In genomic region chr1:42319871-42320484, GRCh38 we compare ENCODE assay signal across 11 cellular contexts. TPM values are rescaled to one million over a fixed set of nuclear protein-coding genes. Genes with fewer than 3 reads are reported as not detected.
DNase-seq lines count a peak whose midpoint lies in the region; ATAC-seq and TF ChIP-seq lines count a peak whose summit lies in the region.
"Had no signal": no experiment of that assay in that cellular context is flagged by ENCODE, and none has a peak within 500 bp of the region (broad histone marks: within the 10 kb centered on the region; RNA-seq: fewer than 3 reads in every experiment).

No MANE protein-coding gene starts in this region.

- DNase-seq in MCF 10A (ENCODE audit: unreplicated experiment) (no peak), mammary epithelial cell (no peak), immature natural killer cell (peak; percentile 31 to 46 (median 39)), upper lobe of right lung (no peak), nucleus accumbens (lab: John Stamatoyannopoulos, UW) (no peak), GM20000 (ENCODE audit: low spot score) (no peak), NCI-H82 (lab: John Stamatoyannopoulos, UW) (no peak)
- peak; percentile 7 for DNase-seq in activated gamma-delta T cell treated with anti-CD3 and anti-CD28 coated beads, Interleukin-2, amount 50 U/mL, for 16 hours (ENCODE audit: low read depth)
- DNase-seq: right lobe of liver had no signal

- no peak for ATAC-seq in upper lobe of right lung

- WGBS in mammary epithelial cell (ENCODE audit: low coverage, missing lambda C conversion rate) = 85% methylated on average over 6 of the region's 6 CpGs

- dilution Hi-C loops in mammary epithelial cell (cut with HindIII; ENCODE audit: low sequenced_read_pairs) = no loop called here

- no peak overlapping the region for H3K9ac ChIP-seq in mammary epithelial cell (ENCODE audit: insufficient read depth, low read length)

- H3K9me3 Mint-ChIP-seq in MCF 10A (ENCODE audit: unreplicated experiment) (no peaks in the 10 kb centered on the region), immature natural killer cell (no peaks in the 10 kb centered on the region)

- H3K27me3 Mint-ChIP-seq in MCF 10A (ENCODE audit: insufficient read depth, unreplicated experiment) (no peaks in the 10 kb centered on the region), immature natural killer cell (ENCODE audit: low read depth in 3 of 3) (peaks cover 0 to 6% (median 0%) of the 10 kb centered on the region in 3 donors)

- peaks cover 2% of the 10 kb centered on the region for H4K20me1 ChIP-seq in mammary epithelial cell (ENCODE audit: insufficient read depth, low read length)

- intact Hi-C loops in MCF 10A (cut with micrococcal nuclease) (no loop called here), mammary epithelial cell (cut with micrococcal nuclease) (no loop called here), upper lobe of right lung (cut with DNase I) (no loop called here)

- H3K27ac ChIP-seq in mammary epithelial cell (ENCODE audit: insufficient read depth, low read depth, low read length) (no peak overlapping the region), upper lobe of right lung (peak overlapping the region; percentile 26)
- H3K27ac ChIP-seq: HL-60, right lobe of liver, vagina had no signal

- no peak for TF ChIP-seq CTCF in MCF 10A (IDR thresholded peaks at IDR 0.05; ENCODE audit: unreplicated experiment)
- TF ChIP-seq CTCF in mammary epithelial cell (conservative IDR thresholded peaks at IDR 0.05 in 1 of 2, IDR thresholded peaks at IDR 0.05 in 1 of 2; ENCODE audit: extremely low read depth in 1 of 2, insufficient read depth in 1 of 2, low read depth in 1 of 2, low read length in 2 of 2) = no peak
- TF ChIP-seq CTCF in upper lobe of right lung (IDR thresholded peaks at IDR 0.05) = no peak
- no peak for TF ChIP-seq CTCF in GM20000 (IDR thresholded peaks at IDR 0.05; ENCODE audit: extremely low read depth, missing control alignments)

- no peak overlapping the region for H3K4me2 ChIP-seq in mammary epithelial cell (ENCODE audit: insufficient read depth, low read depth, low read length)

- H3K36me3 Mint-ChIP-seq in MCF 10A (ENCODE audit: insufficient read depth, unreplicated experiment) (no peaks in the 10 kb centered on the region), immature natural killer cell (peaks cover 0 to 3% (median 0%) of the 10 kb centered on the region in 3 donors)

- BruUV-seq in MCF 10A (replicated peaks; lab: Mats Ljungman, UMichigan) = no TSS peak
- no TSS peak for BruUV-seq in mammary epithelial cell (replicated peaks; lab: Mats Ljungman, UMichigan)

- H3K36me3 ChIP-seq in mammary epithelial cell (ENCODE audit: insufficient read depth, low read length) = no peaks in the 10 kb centered on the region
- H3K36me3 ChIP-seq in upper lobe of right lung = no peaks in the 10 kb centered on the region
- H3K36me3 ChIP-seq: right lobe of liver, vagina had no signal

- H3K4me1 ChIP-seq in mammary epithelial cell (ENCODE audit: insufficient read depth, low read length) = peaks cover 25% of the 10 kb centered on the region
- peaks cover 47% of the 10 kb centered on the region for H3K4me1 ChIP-seq in upper lobe of right lung

- POLR2A ChIA-PET in MCF 10A (lab: Yijun Ruan, JAX) = interaction anchor here (1.0 to 2.3 kb wide), 3 partner anchors 9 to 311 kb away, joined by 3 to 14 read pairs (median 4); no protein-coding TSS in a partner anchor

- H3K4me1 Mint-ChIP-seq in MCF 10A (ENCODE audit: insufficient read depth, unreplicated experiment) (peaks cover 64% of the 10 kb centered on the region), immature natural killer cell (peaks cover 75 to 94% of the 10 kb centered on the region in 2 donors)

- H3K27ac Mint-ChIP-seq in MCF 10A (ENCODE audit: low read depth, unreplicated experiment) (peak overlapping the region; percentile 63), immature natural killer cell (peak overlapping the region; percentile 85 to 92 (median 92))

- H3K27me3 ChIP-seq in mammary epithelial cell (ENCODE audit: insufficient read depth, low read length) (no peaks in the 10 kb centered on the region), upper lobe of right lung (no peaks in the 10 kb centered on the region)
- H3K27me3 ChIP-seq: right lobe of liver, vagina had no signal

- peaks cover 95% of the 10 kb centered on the region for H3K79me2 ChIP-seq in mammary epithelial cell (ENCODE audit: insufficient read depth, low read length)

- CTCF ChIA-PET in MCF 10A (lab: Yijun Ruan, JAX) = interaction anchor here (0.6 to 2.1 kb wide), 2 partner anchors 146 to 173 kb away, joined by 3 to 6 read pairs; no protein-coding TSS in a partner anchor
- CTCF ChIA-PET in mammary epithelial cell (lab: Charles Lee; ENCODE audit: low non-redundant PET) = no interaction called here

- in situ Hi-C loops in mammary epithelial cell (cut with MboI; ENCODE audit: low sequenced_read_pairs in 2 of 2) = no loop called here

- H3K4me3 Mint-ChIP-seq in MCF 10A (ENCODE audit: unreplicated experiment) = no peak overlapping the region
- H3K4me3 Mint-ChIP-seq in immature natural killer cell = peak overlapping the region; percentile 76 to 89 (median 81)

- H3K9me3 ChIP-seq in mammary epithelial cell (replicated peaks; ENCODE audit: insufficient read depth, low read length) (no peaks in the 10 kb centered on the region), upper lobe of right lung (no peaks in the 10 kb centered on the region)
- H3K9me3 ChIP-seq: right lobe of liver, vagina had no signal

- H3K4me3 ChIP-seq in mammary epithelial cell (replicated peaks in 1 of 3; ENCODE audit: insufficient read depth in 1 of 3, low read depth in 2 of 3, low read length in 3 of 3) (no peak overlapping the region), upper lobe of right lung (no peak overlapping the region)
- H3K4me3 ChIP-seq: right lobe of liver, vagina had no signal

- H2AFZ ChIP-seq in mammary epithelial cell (ENCODE audit: low read depth, low read length) = no peak overlapping the region

RNA-seq across cellular contexts. Expression of gene FOXJ3, which starts 15.1 kb away (rescaled TPM):
- total RNA-seq in MCF 10A (2022) = 42.2 and 43.7 TPM in 2 replicates
- total RNA-seq in mammary epithelial cell = 10 to 100 TPM; 40.8 to 43.1 TPM
- 28.4 TPM for polyA plus RNA-seq in mammary epithelial cell
- polyA minus RNA-seq in mammary epithelial cell = 46.6 TPM
- polyA plus RNA-seq in immature natural killer cell = 10 to 100 TPM; 16.3 to 32.3 (median 24.5) TPM
- total RNA-seq in upper lobe of right lung = 47.0 TPM

Comparison
In these comparisons a context has a peak if more than half of its experiments do, and no peak if none do; other contexts are left out.
1. DNase-seq: peak in activated gamma-delta T cell treated with anti-CD3 and anti-CD28 coated beads, Interleukin-2, amount 50 U/mL, for 16 hours (single experiment) and immature natural killer cell (3 of 3); none in MCF 10A (single experiment), mammary epithelial cell (single experiment), upper lobe of right lung (single experiment), nucleus accumbens (0 of 56), GM20000 (single experiment) and NCI-H82 (single experiment).